8 cellular contexts compared by ENCODE assay signal in genomic region chr7:99580778-99581332, GRCh38. TPM values are rescaled to one million over a fixed set of nuclear protein-coding genes. Genes with fewer than 3 reads are reported as not detected.
DNase-seq lines count a peak whose midpoint lies in the region; ATAC-seq, FAIRE-seq and TF ChIP-seq lines count a peak whose summit lies in the region.
"Not testable (repeated sequence)": the region's sequence is repeated elsewhere in the genome, so short reads cannot be mapped to it uniquely, and the experiment has no call there.

No MANE protein-coding gene starts in this region.

- H2AFZ ChIP-seq in K562 (ENCODE audit: low read depth, low read length): not testable (repeated sequence)

- H3K27me3 Mint-ChIP-seq in activated CD4-positive, alpha-beta T cell treated with anti-CD3 and anti-CD28 coated beads, Interleukin-2, amount 10 ng/mL, durations not matched to agents 24 days and 14 days; stimulated activated memory B cell treated with anti-CD40 and anti-IgM and Interleukin-4, amounts not matched to agents 10 μg/mL and 1 μg/mL and 100 μg/mL, for 72 hours: not testable (repeated sequence)
- H3K27me3 Mint-ChIP-seq in nephron progenitor cell (ENCODE audit: low read depth, poor library complexity): peaks cover 11% of the 10 kb centered on the region

- H3K27me3 ChIP-seq in HUES48 (ENCODE audit: control insufficient read depth, insufficient read depth, low read length); esophagus muscularis mucosa: not testable (repeated sequence)
- peaks cover 15 to 17% of the 10 kb centered on the region in 2 experiments; a peak in 3 of 5 replicates for H3K27me3 ChIP-seq in K562 (ENCODE audit: control insufficient read depth in 2 of 2, insufficient read depth in 2 of 2, low read length in 2 of 2)

- in situ Hi-C loops in K562 (cut with MboI): not testable (repeated sequence)

- not testable (repeated sequence) for H3K27ac Mint-ChIP-seq in activated CD4-positive, alpha-beta T cell treated with anti-CD3 and anti-CD28 coated beads, Interleukin-2, amount 10 ng/mL, durations not matched to agents 24 days and 14 days
- H3K27ac Mint-ChIP-seq in nephron progenitor cell: peak overlapping the region; percentile 95
- H3K27ac Mint-ChIP-seq in stimulated activated memory B cell treated with anti-CD40 and anti-IgM and Interleukin-4, amounts not matched to agents 10 μg/mL and 1 μg/mL and 100 μg/mL, for 72 hours: peak overlapping the region; percentile 69

- CTCF ChIA-PET in AG04449 (lab: Yijun Ruan, JAX): interaction anchor here (0.8 to 1.5 kb wide), 3 partner anchors 35 to 89 kb away, joined by 3 to 7 read pairs (median 4); no protein-coding TSS in a partner anchor
- CTCF ChIA-PET in K562 (lab: Yijun Ruan, JAX; ENCODE audit: low intra/inter-chr PET ratio): not testable (repeated sequence)

- H3K36me3 ChIP-seq in HUES48 (ENCODE audit: control insufficient read depth, insufficient read depth, low read length); K562 (ENCODE audit: control insufficient read depth, insufficient read depth, low read length); esophagus muscularis mucosa; kidney (ENCODE audit: control insufficient read depth in 1 of 2, insufficient read depth in 2 of 2, low read length in 2 of 2): not testable (repeated sequence)

- TF ChIP-seq RAD21 in K562 (CRISPR knock-in tag; conservative IDR thresholded peaks at IDR 0.05 in 1 of 2, IDR thresholded peaks at IDR 0.05 in 1 of 2): not testable (repeated sequence)

- WGBS in K562 (ENCODE audit: insufficient coverage, low coverage, missing lambda C conversion rate): 23% methylated on average over 4 of the region's 4 CpGs
- WGBS in esophagus muscularis mucosa: 57% methylated on average over 4 of the region's 4 CpGs

- H3K9me3 ChIP-seq in HUES48 (ENCODE audit: control insufficient read depth, insufficient read depth, low read length); K562 (replicated peaks; ENCODE audit: control insufficient read depth, insufficient read depth, low read depth, low read length); esophagus muscularis mucosa; kidney (ENCODE audit: control insufficient read depth in 1 of 2, low read length in 2 of 2): not testable (repeated sequence)

- H3K9me1 ChIP-seq in K562 (ENCODE audit: control insufficient read depth, insufficient read depth, low read length): not testable (repeated sequence)

- not testable (repeated sequence) for H3K4me2 ChIP-seq in K562 (ENCODE audit: insufficient read depth, low read length)

- H3K4me1 Mint-ChIP-seq in activated CD4-positive, alpha-beta T cell treated with anti-CD3 and anti-CD28 coated beads, Interleukin-2, amount 10 ng/mL, durations not matched to agents 24 days and 14 days: peaks cover 18% of the 10 kb centered on the region
- H3K4me1 Mint-ChIP-seq in nephron progenitor cell: peaks cover 12% of the 10 kb centered on the region
- H3K4me1 Mint-ChIP-seq in stimulated activated memory B cell treated with anti-CD40 and anti-IgM and Interleukin-4, amounts not matched to agents 10 μg/mL and 1 μg/mL and 100 μg/mL, for 72 hours: peaks cover 28% of the 10 kb centered on the region

- not testable (repeated sequence) for ATAC-seq in K562; stimulated activated memory B cell treated with anti-CD40 and anti-IgM and Interleukin-4, amounts not matched to agents 10 μg/mL and 1 μg/mL and 100 μg/mL, for 72 hours

- not testable (repeated sequence) for FAIRE-seq in K562 (lab: Jason Lieb, UNC); kidney (lab: Jason Lieb, UNC)

- peak overlapping the region; percentile 62 for H3K9ac ChIP-seq in HUES48 (ENCODE audit: low read depth, low read length)
- not testable (repeated sequence) for H3K9ac ChIP-seq in K562 (ENCODE audit: insufficient read depth in 1 of 2, low read depth in 2 of 2, low read length in 2 of 2)
- H3K9ac ChIP-seq in kidney (ENCODE audit: low read length in 2 of 2): peak overlapping the region; percentile 26 to 73

- H4K20me1 ChIP-seq in K562 (replicated peaks; ENCODE audit: control insufficient read depth, insufficient read depth, low read length): not testable (repeated sequence)

- peaks cover 12% of the 10 kb centered on the region for H3K4me1 ChIP-seq in HUES48 (ENCODE audit: control insufficient read depth, insufficient read depth, low read length)
- peaks cover 0 to 17% of the 10 kb centered on the region in 2 experiments; a peak in 2 of 5 replicates for H3K4me1 ChIP-seq in K562 (replicated peaks in 1 of 2; ENCODE audit: control insufficient read depth in 2 of 2, insufficient read depth in 2 of 2, low read length in 2 of 2)
- H3K4me1 ChIP-seq in esophagus muscularis mucosa: peaks cover 8 to 18% (median 17%) of the 10 kb centered on the region in 4 donors
- peaks cover 5 to 10% of the 10 kb centered on the region in 2 donors for H3K4me1 ChIP-seq in kidney (ENCODE audit: control insufficient read depth in 1 of 2, insufficient read depth in 1 of 2, low read depth in 1 of 2, low read length in 2 of 2)

- H3K4me3 Mint-ChIP-seq in activated CD4-positive, alpha-beta T cell treated with anti-CD3 and anti-CD28 coated beads, Interleukin-2, amount 10 ng/mL, durations not matched to agents 24 days and 14 days: peak overlapping the region; percentile 89
- H3K4me3 Mint-ChIP-seq in nephron progenitor cell: peak overlapping the region; percentile 93
- peak overlapping the region; percentile 86 for H3K4me3 Mint-ChIP-seq in stimulated activated memory B cell treated with anti-CD40 and anti-IgM and Interleukin-4, amounts not matched to agents 10 μg/mL and 1 μg/mL and 100 μg/mL, for 72 hours

- TF ChIP-seq POLR2A in K562 (conservative IDR thresholded peaks at IDR 0.05); esophagus muscularis mucosa (IDR thresholded peaks at IDR 0.05; ENCODE audit: low read depth): not testable (repeated sequence)

- not testable (repeated sequence) for H3K36me3 Mint-ChIP-seq in activated CD4-positive, alpha-beta T cell treated with anti-CD3 and anti-CD28 coated beads, Interleukin-2, amount 10 ng/mL, durations not matched to agents 24 days and 14 days (ENCODE audit: low read depth); nephron progenitor cell (ENCODE audit: low read depth); stimulated activated memory B cell treated with anti-CD40 and anti-IgM and Interleukin-4, amounts not matched to agents 10 μg/mL and 1 μg/mL and 100 μg/mL, for 72 hours

- H3K9me3 Mint-ChIP-seq in activated CD4-positive, alpha-beta T cell treated with anti-CD3 and anti-CD28 coated beads, Interleukin-2, amount 10 ng/mL, durations not matched to agents 24 days and 14 days; nephron progenitor cell; stimulated activated memory B cell treated with anti-CD40 and anti-IgM and Interleukin-4, amounts not matched to agents 10 μg/mL and 1 μg/mL and 100 μg/mL, for 72 hours: not testable (repeated sequence)

- intact Hi-C loops in activated CD4-positive, alpha-beta T cell treated with anti-CD3 and anti-CD28 coated beads, Interleukin-2, amount 10 ng/mL, durations not matched to agents 24 days and 14 days (cut with micrococcal nuclease): loop anchor here (2.0 kb wide), 1 partner anchor 22 kb away; the partner anchor contains the start of gene ZNF655
- intact Hi-C loops in K562 (cut with micrococcal nuclease); esophagus muscularis mucosa (cut with DNase I); kidney (cut with DNase I): not testable (repeated sequence)

- H3K4me3 ChIP-seq in AG04449 (ENCODE audit: low read depth, low read length) (peak overlapping the region; percentile 61), HUES48 (ENCODE audit: low read depth, low read length) (peak overlapping the region; percentile 70), esophagus muscularis mucosa (peak overlapping the region; percentile 71 to 82 (median 74)), kidney (ENCODE audit: low read length in 2 of 2) (peak overlapping the region; percentile 74 to 76)
- H3K4me3 ChIP-seq in K562: not testable (repeated sequence)

- DNase-seq in AG04449 (ENCODE audit: low read depth, low spot score); activated CD4-positive, alpha-beta T cell treated with anti-CD3 and anti-CD28 coated beads, Interleukin-2, amount 10 ng/mL, durations not matched to agents 24 days and 14 days; K562 (ENCODE audit: extremely low read depth in 1 of 4, low spot score in 3 of 4); esophagus muscularis mucosa (ENCODE audit: extremely low spot score); kidney; nephron progenitor cell: not testable (repeated sequence)

- not testable (repeated sequence) for BruUV-seq in K562 (replicated peaks; lab: Mats Ljungman, UMichigan)

- H3K27ac ChIP-seq in HUES48 (ENCODE audit: low read depth, low read length) (peak overlapping the region; percentile 71), esophagus muscularis mucosa (replicated peaks in 1 of 4) (peak overlapping the region; percentile 44 to 70 (median 66))
- H3K27ac ChIP-seq in K562 (ENCODE audit: extremely low read depth, low read depth, low read length); kidney (ENCODE audit: low read depth in 2 of 2, low read length in 2 of 2): not testable (repeated sequence)

- not testable (repeated sequence) for TF ChIP-seq EP300 in K562 (IDR thresholded peaks at IDR 0.05; ENCODE audit: low read length); esophagus muscularis mucosa (IDR thresholded peaks at IDR 0.05)

- POLR2A ChIA-PET in AG04449 (lab: Yijun Ruan, JAX) (interaction anchor here (0.8 to 1.2 kb wide), 3 partner anchors 18 to 76 kb away, joined by 3 to 6 read pairs (median 4); partner anchors contain the start of genes ZKSCAN5 and ZNF655), K562 (lab: Yijun Ruan, JAX) (interaction anchor here (1.1 to 1.7 kb wide), 2 partner anchors 9 to 14 kb away, joined by 3 to 6 read pairs; no protein-coding TSS in a partner anchor)

- not testable (repeated sequence) for H3K79me2 ChIP-seq in K562 (ENCODE audit: control insufficient read depth, insufficient read depth, low read length)

- not testable (repeated sequence) for TF ChIP-seq CTCF in AG04449 (IDR thresholded peaks at IDR 0.05; ENCODE audit: insufficient read depth, low read length, missing control alignments); K562 (IDR thresholded peaks at IDR 0.05 in 2 of 3, conservative IDR thresholded peaks at IDR 0.05 in 1 of 3; ENCODE audit: insufficient read depth in 2 of 3, low read depth in 1 of 3, low read length in 3 of 3); esophagus muscularis mucosa (IDR thresholded peaks at IDR 0.05); kidney (IDR thresholded peaks at IDR 0.05; ENCODE audit: borderline replicate concordance, extremely low read depth, insufficient read depth); nephron progenitor cell (IDR thresholded peaks at IDR 0.05)

RNA-seq across cellular contexts. Expression of gene TMEM225B, which starts 17.2 kb away (rescaled TPM):
- 0.50 and 0.61 TPM in 2 replicates for total RNA-seq in activated CD4-positive, alpha-beta T cell treated with anti-CD3 and anti-CD28 coated beads, Interleukin-2, amount 10 ng/mL, durations not matched to agents 24 days and 14 days
- 0.42 and 0.51 TPM in 2 replicates for total RNA-seq in K562 (2011; cell fraction: chromatin; rRNA removed; ENCODE audit: low replicate concordance)
- 4.0 and 4.3 TPM in 2 replicates for total RNA-seq in K562 (2011; cell fraction: nucleolus; rRNA removed)
- 1.6 and 1.8 TPM in 2 replicates for total RNA-seq in K562 (2011; cell fraction: nucleoplasm; rRNA removed)
- total RNA-seq in K562 (2014; rRNA removed) (0.61 and 0.73 TPM in 2 replicates), K562 (2014; rRNA removed; fragmentation: Illumina TruSeq; extraction: Trizol) (0.18 and 0.70 TPM in 2 replicates), K562 (2015; rRNA removed; fragmentation: Illumina TruSeq; extraction: Trizol) (0.51 and 0.79 TPM in 2 replicates), K562 (2021) (0.60 and 1.3 TPM in 2 replicates), esophagus muscularis mucosa (under 1 TPM in 2 of 4 donors, not detected in 2; 0.32 to 0.57 TPM), kidney (2.6 TPM)
- polyA plus RNA-seq in K562 (2011; rRNA removed) (0.56 and 0.93 TPM in 2 replicates), K562 (2014; fragmentation: Illumina TruSeq; extraction: Trizol) (0.32 and 0.68 TPM in 2 replicates), K562 (2014; fragmentation: Nextera tagmentation; extraction: Ambion mirVana) (under 1 TPM; 0.08 to 0.25 TPM), K562 (2014; rRNA removed) (0.62 and 0.94 TPM in 2 replicates), kidney (ENCODE audit: insufficient read depth, low read depth, low replicate concordance) (1.6 TPM)
- polyA plus RNA-seq in K562 (2011; cell fraction: cytosol; rRNA removed): 0.30 and 1.1 TPM in 2 replicates
- polyA plus RNA-seq in K562 (2011; cell fraction: nucleus; rRNA removed): 2.6 and 4.8 TPM in 2 replicates
- polyA plus RNA-seq in K562 (2012): 0.64 and 0.65 TPM in 2 replicates
- polyA minus RNA-seq in K562 (2011; rRNA and poly(A)+ RNA removed): 0.36 and 0.74 TPM in 2 replicates
- not detected in 2 replicates for polyA minus RNA-seq in K562 (2011; cell fraction: cytosol; rRNA and poly(A)+ RNA removed)
- 2.2 TPM in 2 replicates for polyA minus RNA-seq in K562 (2011; cell fraction: nucleus; rRNA and poly(A)+ RNA removed)

RNA-seq across cellular contexts. Expression of gene ZNF655, which starts 22.4 kb away (rescaled TPM):
- 76.2 and 76.4 TPM in 2 replicates for total RNA-seq in activated CD4-positive, alpha-beta T cell treated with anti-CD3 and anti-CD28 coated beads, Interleukin-2, amount 10 ng/mL, durations not matched to agents 24 days and 14 days
- 232 and 346 TPM in 2 replicates for total RNA-seq in K562 (2011; cell fraction: chromatin; rRNA removed; ENCODE audit: low replicate concordance)
- total RNA-seq in K562 (2011; cell fraction: nucleolus; rRNA removed): 147 and 170 TPM in 2 replicates
- total RNA-seq in K562 (2011; cell fraction: nucleoplasm; rRNA removed): 249 and 393 TPM in 2 replicates
- total RNA-seq in K562 (2014; rRNA removed) (85.6 and 123 TPM in 2 replicates), K562 (2014; rRNA removed; fragmentation: Illumina TruSeq; extraction: Trizol) (94.7 and 105 TPM in 2 replicates), K562 (2015; rRNA removed; fragmentation: Illumina TruSeq; extraction: Trizol) (94.4 and 95.2 TPM in 2 replicates), K562 (2021) (68.1 and 78.1 TPM in 2 replicates), esophagus muscularis mucosa (100 to 1,000 TPM in 3 of 4 donors, 10 to 100 TPM in 1; 92.3 to 140 (median 112) TPM), kidney (66.8 TPM)
- polyA plus RNA-seq in K562 (2011; rRNA removed) (81.3 and 112 TPM in 2 replicates), K562 (2014; fragmentation: Illumina TruSeq; extraction: Trizol) (101 and 103 TPM in 2 replicates), K562 (2014; fragmentation: Nextera tagmentation; extraction: Ambion mirVana) (10 to 100 TPM; 25.7 to 34.1 TPM), K562 (2014; rRNA removed) (130 and 137 TPM in 2 replicates), kidney (ENCODE audit: insufficient read depth, low read depth, low replicate concordance) (30.4 TPM)
- 55.1 and 81.1 TPM in 2 replicates for polyA plus RNA-seq in K562 (2011; cell fraction: cytosol; rRNA removed)
- polyA plus RNA-seq in K562 (2011; cell fraction: nucleus; rRNA removed): 163 and 255 TPM in 2 replicates
- polyA plus RNA-seq in K562 (2012): 60.6 and 75.6 TPM in 2 replicates
- 89.6 and 93.8 TPM in 2 replicates for polyA minus RNA-seq in K562 (2011; rRNA and poly(A)+ RNA removed)
- 31.9 and 33.0 TPM in 2 replicates for polyA minus RNA-seq in K562 (2011; cell fraction: cytosol; rRNA and poly(A)+ RNA removed)
- polyA minus RNA-seq in K562 (2011; cell fraction: nucleus; rRNA and poly(A)+ RNA removed): 105 and 112 TPM in 2 replicates

RNA-seq across cellular contexts. Expression of gene FAM200A, which starts 28.9 kb away (rescaled TPM):
- total RNA-seq in activated CD4-positive, alpha-beta T cell treated with anti-CD3 and anti-CD28 coated beads, Interleukin-2, amount 10 ng/mL, durations not matched to agents 24 days and 14 days: 4.7 and 5.8 TPM in 2 replicates
- total RNA-seq in K562 (2011; cell fraction: chromatin; rRNA removed; ENCODE audit: low replicate concordance): 6.9 and 16.6 TPM in 2 replicates
- 7.0 and 9.2 TPM in 2 replicates for total RNA-seq in K562 (2011; cell fraction: nucleolus; rRNA removed)
- total RNA-seq in K562 (2011; cell fraction: nucleoplasm; rRNA removed): 5.3 and 6.7 TPM in 2 replicates
- total RNA-seq in K562 (2014; rRNA removed): 6.3 and 6.4 TPM in 2 replicates
- total RNA-seq in K562 (2014; rRNA removed; fragmentation: Illumina TruSeq; extraction: Trizol): 8.3 and 10.2 TPM in 2 replicates
- 9.4 and 10.0 TPM in 2 replicates for total RNA-seq in K562 (2015; rRNA removed; fragmentation: Illumina TruSeq; extraction: Trizol)
- 6.3 and 7.0 TPM in 2 replicates for total RNA-seq in K562 (2021)
- 6.8 and 11.2 TPM in 2 replicates for polyA plus RNA-seq in K562 (2011; rRNA removed)
- 3.9 and 4.3 TPM in 2 replicates for polyA plus RNA-seq in K562 (2011; cell fraction: cytosol; rRNA removed)
- polyA plus RNA-seq in K562 (2011; cell fraction: nucleus; rRNA removed): 2.0 and 2.3 TPM in 2 replicates
- 5.5 and 5.8 TPM in 2 replicates for polyA plus RNA-seq in K562 (2012)
- polyA plus RNA-seq in K562 (2014; fragmentation: Illumina TruSeq; extraction: Trizol): 10.3 and 11.3 TPM in 2 replicates
- polyA plus RNA-seq in K562 (2014; fragmentation: Nextera tagmentation; extraction: Ambion mirVana): 1 to 10 TPM; 3.3 to 4.3 TPM
- 7.9 and 9.0 TPM in 2 replicates for polyA plus RNA-seq in K562 (2014; rRNA removed)
- polyA minus RNA-seq in K562 (2011; rRNA and poly(A)+ RNA removed): 7.5 and 8.0 TPM in 2 replicates
- 3.4 and 4.9 TPM in 2 replicates for polyA minus RNA-seq in K562 (2011; cell fraction: cytosol; rRNA and poly(A)+ RNA removed)
- polyA minus RNA-seq in K562 (2011; cell fraction: nucleus; rRNA and poly(A)+ RNA removed): 5.3 and 6.8 TPM in 2 replicates
- total RNA-seq in esophagus muscularis mucosa: 1 to 10 TPM; 2.1 to 3.8 (median 3.3) TPM
- 6.8 TPM for total RNA-seq in kidney
- 6.9 TPM for polyA plus RNA-seq in kidney (ENCODE audit: insufficient read depth, low read depth, low replicate concordance)

RNA-seq across cellular contexts. Expression of gene ZSCAN25, which starts 35.9 kb away (rescaled TPM):
- 29.4 and 30.0 TPM in 2 replicates for total RNA-seq in activated CD4-positive, alpha-beta T cell treated with anti-CD3 and anti-CD28 coated beads, Interleukin-2, amount 10 ng/mL, durations not matched to agents 24 days and 14 days
- 45.6 and 57.6 TPM in 2 replicates for total RNA-seq in K562 (2011; cell fraction: chromatin; rRNA removed; ENCODE audit: low replicate concordance)
- total RNA-seq in K562 (2011; cell fraction: nucleolus; rRNA removed): 32.4 and 33.2 TPM in 2 replicates
- total RNA-seq in K562 (2011; cell fraction: nucleoplasm; rRNA removed): 42.8 and 45.6 TPM in 2 replicates
- total RNA-seq in K562 (2014; rRNA removed) (13.7 and 16.9 TPM in 2 replicates), K562 (2014; rRNA removed; fragmentation: Illumina TruSeq; extraction: Trizol) (11.0 and 12.8 TPM in 2 replicates), K562 (2015; rRNA removed; fragmentation: Illumina TruSeq; extraction: Trizol) (14.4 and 15.9 TPM in 2 replicates), K562 (2021) (15.7 and 18.4 TPM in 2 replicates), esophagus muscularis mucosa (10 to 100 TPM; 12.1 to 17.1 (median 14.2) TPM), kidney (20.4 TPM)
- polyA plus RNA-seq in K562 (2011; rRNA removed) (10.5 and 14.2 TPM in 2 replicates), K562 (2014; fragmentation: Illumina TruSeq; extraction: Trizol) (11.7 and 12.0 TPM in 2 replicates), K562 (2014; fragmentation: Nextera tagmentation; extraction: Ambion mirVana) (1 to 10 TPM in 1 of 2 experiments, under 1 TPM in 1; 0.94 to 1.1 TPM), K562 (2014; rRNA removed) (12.2 and 18.5 TPM in 2 replicates), kidney (ENCODE audit: insufficient read depth, low read depth, low replicate concordance) (4.7 TPM)
- polyA plus RNA-seq in K562 (2011; cell fraction: cytosol; rRNA removed): 8.9 and 10.6 TPM in 2 replicates
- polyA plus RNA-seq in K562 (2011; cell fraction: nucleus; rRNA removed): 16.5 and 25.1 TPM in 2 replicates
- 10.0 and 11.0 TPM in 2 replicates for polyA plus RNA-seq in K562 (2012)
- 19.5 and 22.0 TPM in 2 replicates for polyA minus RNA-seq in K562 (2011; rRNA and poly(A)+ RNA removed)
- polyA minus RNA-seq in K562 (2011; cell fraction: cytosol; rRNA and poly(A)+ RNA removed): 6.7 and 10.3 TPM in 2 replicates
- polyA minus RNA-seq in K562 (2011; cell fraction: nucleus; rRNA and poly(A)+ RNA removed): 14.4 and 16.6 TPM in 2 replicates
